ENCODE assay signal across 7 cellular contexts in the genomic region with DNA sequence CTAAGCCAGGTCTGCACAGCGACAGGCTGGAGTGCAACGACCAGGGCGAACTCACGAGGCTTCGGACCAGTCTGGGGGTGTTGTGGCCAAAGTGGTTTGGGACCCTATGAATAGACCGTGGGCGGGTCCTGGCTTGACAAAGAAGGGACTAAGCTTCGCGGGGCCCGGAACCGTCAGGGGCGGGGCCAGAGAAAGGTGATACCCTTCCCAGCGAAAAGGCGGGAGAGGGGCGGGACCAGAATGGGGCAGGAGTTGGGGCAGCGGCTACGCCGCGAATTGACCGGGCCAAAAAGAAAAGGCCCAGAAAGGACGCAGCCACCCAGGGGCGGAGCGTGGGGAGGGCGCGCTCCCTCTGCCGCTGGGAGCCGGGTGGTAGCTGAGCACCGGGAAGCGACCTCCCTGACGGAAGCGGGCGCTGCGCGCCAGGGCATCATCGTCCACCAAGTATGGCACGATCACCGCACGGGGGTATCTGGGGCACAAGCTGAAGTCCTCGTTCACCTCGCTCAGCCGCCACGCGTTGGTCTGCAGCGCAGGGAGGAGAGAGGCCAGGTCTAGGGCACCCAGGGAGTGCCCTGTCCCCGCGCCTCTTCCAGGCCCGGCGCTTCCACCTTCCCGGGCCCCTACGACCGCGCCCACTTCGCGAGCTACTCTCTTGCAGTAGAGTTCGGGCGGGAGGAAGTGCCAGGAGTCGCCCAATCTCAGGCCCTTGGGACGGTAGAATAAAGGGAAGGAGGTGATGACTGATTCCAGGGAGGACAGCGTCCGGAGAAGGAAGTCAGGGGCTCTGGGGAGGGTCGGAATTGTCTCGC. TPM values are rescaled to one million over a fixed set of nuclear protein-coding genes. Genes with fewer than 3 reads are reported as not detected.
A peak's percentile ranks its signal among the peaks of the same experiment; 100 is the strongest.
DNase-seq lines count a peak whose midpoint lies in the region; ATAC-seq and TF ChIP-seq lines count a peak whose summit lies in the region.

No MANE protein-coding gene starts in this region.

- no peaks in the 10 kb centered on the region for H3K9me3 ChIP-seq in iPS DF 6.9 (ENCODE audit: control insufficient read depth, insufficient read depth, low read length)

- no peaks in the 10 kb centered on the region for H3K27me3 ChIP-seq in brain microvascular endothelial cell (replicated peaks)
- no peaks in the 10 kb centered on the region for H3K27me3 ChIP-seq in iPS DF 6.9 (ENCODE audit: control insufficient read depth, insufficient read depth, low read length)

- peak overlapping the region; percentile 65 for H3K4me3 ChIP-seq in brain microvascular endothelial cell (ENCODE audit: low read depth, low read length)
- H3K4me3 ChIP-seq in iPS DF 6.9 (ENCODE audit: low read length), result peak overlapping the region; percentile 71

- DNase-seq in GM13977 (ENCODE audit: low spot score) (peak; percentile 53), MV-4-11 (lab: John Stamatoyannopoulos, UW) (peak; percentile 11), SW480 (ENCODE audit: low spot score) (peak; percentile 76), brain microvascular endothelial cell (no peak), iPS DF 6.9 (ENCODE audit: low read depth, low spot score) (peak; percentile 87), sciatic nerve (ENCODE audit: low spot score) (peak; percentile 85), COLO829 (ENCODE audit: low spot score) (no peak)

- H3K36me3 ChIP-seq in brain microvascular endothelial cell (replicated peaks) (no peaks in the 10 kb centered on the region), iPS DF 6.9 (ENCODE audit: control insufficient read depth, insufficient read depth, low read length) (no peaks in the 10 kb centered on the region)

- peak; percentile 17 for TF ChIP-seq CTCF in GM13977 (IDR thresholded peaks at IDR 0.05; ENCODE audit: extremely low read depth, insufficient read depth, missing control alignments)
- peak; percentile 40 for TF ChIP-seq CTCF in brain microvascular endothelial cell (IDR thresholded peaks at IDR 0.05; ENCODE audit: low read depth, low read length, missing control alignments)

- no CpG with 5 or more reads among the region's 62 CpGs for WGBS in iPS DF 6.9 (ENCODE audit: insufficient coverage, insufficient read length)

- no peaks in the 10 kb centered on the region for H3K4me1 ChIP-seq in iPS DF 6.9 (ENCODE audit: control insufficient read depth, insufficient read depth, low read length)

- intact Hi-C loops in sciatic nerve (cut with DNase I), result no loop called here

- ATAC-seq in sciatic nerve, result peak; percentile 87

- in situ Hi-C loops in GM13977 (cut with MboI; ENCODE audit: low pct_unique_long_range_greater_than_20kb, low sequenced_read_pairs, unreplicated experiment), result no loop called here
- in situ Hi-C loops in brain microvascular endothelial cell (cut with HindIII; ENCODE audit: low pct_ligation_motif_present, low sequenced_read_pairs), result no loop called here

- H3K27ac ChIP-seq in brain microvascular endothelial cell, result no peak overlapping the region
- H3K27ac ChIP-seq in iPS DF 6.9 (ENCODE audit: low read length), result no peak overlapping the region

RNA-seq across cellular contexts. Expression of gene FAM167B, which starts 6.7 kb away (rescaled TPM):
- 16.1 TPM for total RNA-seq in sciatic nerve

RNA-seq across cellular contexts. Expression of gene LCK, which starts 10.7 kb away (rescaled TPM):
- total RNA-seq in sciatic nerve, result 3.2 TPM

RNA-seq across cellular contexts. Expression of gene EIF3I, which starts 18.1 kb away (rescaled TPM):
- 92.3 TPM for total RNA-seq in sciatic nerve

RNA-seq across cellular contexts. Expression of gene TMEM234, which starts 18.2 kb away (rescaled TPM):
- 27.0 TPM for total RNA-seq in sciatic nerve

RNA-seq across cellular contexts. Expression of gene DCDC2B, which starts 31.5 kb away (rescaled TPM):
- total RNA-seq in sciatic nerve, result not detected

Comparison
In these comparisons a context has a peak if more than half of its experiments do, and no peak if none do; other contexts are left out.
1. DNase-seq: peak in GM13977 (single experiment), MV-4-11 (single experiment), SW480 (single experiment), iPS DF 6.9 (single experiment) and sciatic nerve (single experiment); none in brain microvascular endothelial cell (single experiment) and COLO829 (single experiment).